1 cellular context compared by ENCODE assay signal in the genomic region with DNA sequence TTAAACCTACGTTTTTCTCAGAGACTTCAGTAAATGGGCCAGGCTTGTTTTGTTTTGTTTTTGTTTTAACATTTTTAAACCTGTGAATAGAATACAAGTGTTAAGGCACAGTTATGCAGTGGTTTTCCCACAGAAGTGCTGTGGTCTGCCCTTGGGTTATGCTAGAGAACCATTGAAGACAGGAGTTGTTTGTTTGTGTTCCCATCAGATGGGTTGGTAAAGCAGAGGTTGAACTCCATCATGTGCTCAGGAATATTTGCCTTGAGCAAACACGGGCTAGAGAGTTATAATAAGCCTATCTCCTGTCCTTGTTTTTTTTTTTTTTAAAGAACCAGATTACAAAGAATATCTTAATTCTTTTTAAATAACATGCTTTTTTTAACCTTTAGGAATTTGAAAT.
TF ChIP-seq lines count a peak whose summit lies in the region.

No MANE protein-coding gene starts in this region.

TF ChIP-seq in HepG2, 621 proteins besides CTCF, POLR2A, EP300 and RAD21 (continued from another document):
- TF ChIP-seq, protein P1, sequence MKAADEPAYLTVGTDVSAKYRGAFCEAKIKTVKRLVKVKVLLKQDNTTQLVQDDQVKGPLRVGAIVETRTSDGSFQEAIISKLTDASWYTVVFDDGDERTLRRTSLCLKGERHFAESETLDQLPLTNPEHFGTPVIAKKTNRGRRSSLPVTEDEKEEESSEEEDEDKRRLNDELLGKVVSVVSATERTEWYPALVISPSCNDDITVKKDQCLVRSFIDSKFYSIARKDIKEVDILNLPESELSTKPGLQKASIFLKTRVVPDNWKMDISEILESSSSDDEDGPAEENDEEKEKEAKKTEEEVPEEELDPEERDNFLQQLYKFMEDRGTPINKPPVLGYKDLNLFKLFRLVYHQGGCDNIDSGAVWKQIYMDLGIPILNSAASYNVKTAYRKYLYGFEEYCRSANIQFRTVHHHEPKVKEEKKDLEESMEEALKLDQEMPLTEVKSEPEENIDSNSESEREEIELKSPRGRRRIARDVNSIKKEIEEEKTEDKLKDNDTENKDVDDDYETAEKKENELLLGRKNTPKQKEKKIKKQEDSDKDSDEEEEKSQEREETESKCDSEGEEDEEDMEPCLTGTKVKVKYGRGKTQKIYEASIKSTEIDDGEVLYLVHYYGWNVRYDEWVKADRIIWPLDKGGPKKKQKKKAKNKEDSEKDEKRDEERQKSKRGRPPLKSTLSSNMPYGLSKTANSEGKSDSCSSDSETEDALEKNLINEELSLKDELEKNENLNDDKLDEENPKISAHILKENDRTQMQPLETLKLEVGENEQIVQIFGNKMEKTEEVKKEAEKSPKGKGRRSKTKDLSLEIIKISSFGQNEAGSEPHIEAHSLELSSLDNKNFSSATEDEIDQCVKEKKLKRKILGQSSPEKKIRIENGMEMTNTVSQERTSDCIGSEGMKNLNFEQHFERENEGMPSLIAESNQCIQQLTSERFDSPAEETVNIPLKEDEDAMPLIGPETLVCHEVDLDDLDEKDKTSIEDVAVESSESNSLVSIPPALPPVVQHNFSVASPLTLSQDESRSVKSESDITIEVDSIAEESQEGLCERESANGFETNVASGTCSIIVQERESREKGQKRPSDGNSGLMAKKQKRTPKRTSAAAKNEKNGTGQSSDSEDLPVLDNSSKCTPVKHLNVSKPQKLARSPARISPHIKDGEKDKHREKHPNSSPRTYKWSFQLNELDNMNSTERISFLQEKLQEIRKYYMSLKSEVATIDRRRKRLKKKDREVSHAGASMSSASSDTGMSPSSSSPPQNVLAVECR (CRISPR knock-in tag; IDR thresholded peaks at IDR 0.05; ENCODE audit: borderline replicate concordance): no peak; the same call in 1 of the 2 replicates
- no peak for TF ChIP-seq ZNF75D (CRISPR knock-in tag; IDR thresholded peaks at IDR 0.05; ENCODE audit: borderline replicate concordance)
- peak; percentile 73 for TF ChIP-seq ZNF644 (CRISPR knock-in tag; IDR thresholded peaks at IDR 0.05; ENCODE audit: low read depth)
- TF ChIP-seq, protein P2, sequence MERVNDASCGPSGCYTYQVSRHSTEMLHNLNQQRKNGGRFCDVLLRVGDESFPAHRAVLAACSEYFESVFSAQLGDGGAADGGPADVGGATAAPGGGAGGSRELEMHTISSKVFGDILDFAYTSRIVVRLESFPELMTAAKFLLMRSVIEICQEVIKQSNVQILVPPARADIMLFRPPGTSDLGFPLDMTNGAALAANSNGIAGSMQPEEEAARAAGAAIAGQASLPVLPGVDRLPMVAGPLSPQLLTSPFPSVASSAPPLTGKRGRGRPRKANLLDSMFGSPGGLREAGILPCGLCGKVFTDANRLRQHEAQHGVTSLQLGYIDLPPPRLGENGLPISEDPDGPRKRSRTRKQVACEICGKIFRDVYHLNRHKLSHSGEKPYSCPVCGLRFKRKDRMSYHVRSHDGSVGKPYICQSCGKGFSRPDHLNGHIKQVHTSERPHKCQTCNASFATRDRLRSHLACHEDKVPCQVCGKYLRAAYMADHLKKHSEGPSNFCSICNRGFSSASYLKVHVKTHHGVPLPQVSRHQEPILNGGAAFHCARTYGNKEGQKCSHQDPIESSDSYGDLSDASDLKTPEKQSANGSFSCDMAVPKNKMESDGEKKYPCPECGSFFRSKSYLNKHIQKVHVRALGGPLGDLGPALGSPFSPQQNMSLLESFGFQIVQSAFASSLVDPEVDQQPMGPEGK (CRISPR knock-in tag; IDR thresholded peaks at IDR 0.05): peak; percentile 44; the same call in 1 of the 2 replicates
- peak; percentile 45; the same call in 1 of the 2 replicates for TF ChIP-seq TCF7 (IDR thresholded peaks at IDR 0.05; ENCODE audit: low read depth)
- 0 out of 2 replicates have a peak, but pooled peaks have one; percentile 24 for TF ChIP-seq NR2F6 (IDR thresholded peaks at IDR 0.05)
- TF ChIP-seq NR2F6 (CRISPR knock-in tag; IDR thresholded peaks at IDR 0.05): no peak; the same call in 1 of the 2 replicates
- TF ChIP-seq, protein P3, sequence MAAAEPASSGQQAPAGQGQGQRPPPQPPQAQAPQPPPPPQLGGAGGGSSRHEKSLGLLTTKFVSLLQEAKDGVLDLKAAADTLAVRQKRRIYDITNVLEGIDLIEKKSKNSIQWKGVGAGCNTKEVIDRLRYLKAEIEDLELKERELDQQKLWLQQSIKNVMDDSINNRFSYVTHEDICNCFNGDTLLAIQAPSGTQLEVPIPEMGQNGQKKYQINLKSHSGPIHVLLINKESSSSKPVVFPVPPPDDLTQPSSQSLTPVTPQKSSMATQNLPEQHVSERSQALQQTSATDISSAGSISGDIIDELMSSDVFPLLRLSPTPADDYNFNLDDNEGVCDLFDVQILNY (CRISPR knock-in tag; conservative IDR thresholded peaks at IDR 0.05): no peak
- peak; percentile 82; the same call in 1 of the 2 replicates for TF ChIP-seq ZNF629 (CRISPR knock-in tag; conservative IDR thresholded peaks at IDR 0.05)
- TF ChIP-seq BHLHE40 (IDR thresholded peaks at IDR 0.05; ENCODE audit: low read length): peak; percentile 45; the same call in 1 of the 2 replicates
- TF ChIP-seq THAP11 (CRISPR knock-in tag; IDR thresholded peaks at IDR 0.05): peak; percentile 34; the same call in 1 of the 2 replicates
- TF ChIP-seq SSRP1 (CRISPR knock-in tag; IDR thresholded peaks at IDR 0.05): peak; percentile 87
- TF ChIP-seq ZNF619 (CRISPR knock-in tag; IDR thresholded peaks at IDR 0.05): no peak
- TF ChIP-seq, protein P4, sequence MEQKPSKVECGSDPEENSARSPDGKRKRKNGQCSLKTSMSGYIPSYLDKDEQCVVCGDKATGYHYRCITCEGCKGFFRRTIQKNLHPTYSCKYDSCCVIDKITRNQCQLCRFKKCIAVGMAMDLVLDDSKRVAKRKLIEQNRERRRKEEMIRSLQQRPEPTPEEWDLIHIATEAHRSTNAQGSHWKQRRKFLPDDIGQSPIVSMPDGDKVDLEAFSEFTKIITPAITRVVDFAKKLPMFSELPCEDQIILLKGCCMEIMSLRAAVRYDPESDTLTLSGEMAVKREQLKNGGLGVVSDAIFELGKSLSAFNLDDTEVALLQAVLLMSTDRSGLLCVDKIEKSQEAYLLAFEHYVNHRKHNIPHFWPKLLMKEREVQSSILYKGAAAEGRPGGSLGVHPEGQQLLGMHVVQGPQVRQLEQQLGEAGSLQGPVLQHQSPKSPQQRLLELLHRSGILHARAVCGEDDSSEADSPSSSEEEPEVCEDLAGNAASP (CRISPR knock-in tag; IDR thresholded peaks at IDR 0.05; ENCODE audit: borderline replicate concordance): peak; percentile 57; the same call in 1 of the 2 replicates
- TF ChIP-seq RARA (CRISPR knock-in tag; IDR thresholded peaks at IDR 0.05): peak; percentile 89
- peak; percentile 62 for TF ChIP-seq PPARG (CRISPR knock-in tag; conservative IDR thresholded peaks at IDR 0.05)
- peak; percentile 38; the same call in 1 of the 2 replicates for TF ChIP-seq HNF4G (IDR thresholded peaks at IDR 0.05; ENCODE audit: borderline replicate concordance, low read depth, low read length)
- TF ChIP-seq HNF4G (CRISPR knock-in tag; IDR thresholded peaks at IDR 0.05; ENCODE audit: borderline replicate concordance, low read depth): no peak
- peak; percentile 60; the same call in 1 of the 2 replicates for TF ChIP-seq ELF3 (CRISPR knock-in tag; IDR thresholded peaks at IDR 0.05)
- TF ChIP-seq HNRNPLL (IDR thresholded peaks at IDR 0.05; ENCODE audit: low read depth, low read length, poor library complexity, severe bottlenecking): no peak
- no peak for TF ChIP-seq ATF1 (CRISPR knock-in tag; IDR thresholded peaks at IDR 0.05)
- no peak for TF ChIP-seq KDM3A (CRISPR knock-in tag; IDR thresholded peaks at IDR 0.05; ENCODE audit: low read depth)
- TF ChIP-seq, protein P5, sequence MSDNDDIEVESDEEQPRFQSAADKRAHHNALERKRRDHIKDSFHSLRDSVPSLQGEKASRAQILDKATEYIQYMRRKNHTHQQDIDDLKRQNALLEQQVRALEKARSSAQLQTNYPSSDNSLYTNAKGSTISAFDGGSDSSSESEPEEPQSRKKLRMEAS (IDR thresholded peaks at IDR 0.05): peak; percentile 67
- TF ChIP-seq MIXL1 (CRISPR knock-in tag; IDR thresholded peaks at IDR 0.05): peak; percentile 44; the same call in 1 of the 2 replicates
- TF ChIP-seq ZNF326 (CRISPR knock-in tag; IDR thresholded peaks at IDR 0.05; ENCODE audit: borderline replicate concordance): no peak
- TF ChIP-seq ZNF614 (CRISPR knock-in tag; IDR thresholded peaks at IDR 0.05; ENCODE audit: borderline replicate concordance): peak; percentile 77; the same call in 1 of the 2 replicates
- no peak for TF ChIP-seq FIP1L1 (IDR thresholded peaks at IDR 0.05; ENCODE audit: borderline replicate concordance, insufficient read depth, low read depth, low read length)
- TF ChIP-seq ZNF331 (CRISPR knock-in tag; IDR thresholded peaks at IDR 0.05): peak; percentile 70; the same call in 1 of the 2 replicates
- TF ChIP-seq MXI1 (IDR thresholded peaks at IDR 0.05; ENCODE audit: borderline replicate concordance, low read depth, low read length): 0 out of 3 replicates have a peak, but pooled peaks have one; percentile 17
- peak; percentile 63; the same call in 1 of the 2 replicates for TF ChIP-seq TGIF2 (CRISPR knock-in tag; IDR thresholded peaks at IDR 0.05)
- TF ChIP-seq POGZ (CRISPR knock-in tag; IDR thresholded peaks at IDR 0.05): 0 out of 2 replicates have a peak, but pooled peaks have one; percentile 48
- peak; percentile 82 for TF ChIP-seq GATAD2A (CRISPR knock-in tag; IDR thresholded peaks at IDR 0.05)
- TF ChIP-seq PRPF4 (IDR thresholded peaks at IDR 0.05; ENCODE audit: low read depth, low read length, poor library complexity, severe bottlenecking): no peak
- 0 out of 2 replicates have a peak, but pooled peaks have one; percentile 48 for TF ChIP-seq NFKBIZ (CRISPR knock-in tag; IDR thresholded peaks at IDR 0.05)
- TF ChIP-seq SIN3A (IDR thresholded peaks at IDR 0.05; ENCODE audit: borderline replicate concordance, low read depth, low read length): peak; percentile 32; the same call in 1 of the 2 replicates
- TF ChIP-seq HHEX (CRISPR knock-in tag; IDR thresholded peaks at IDR 0.05): peak; percentile 47; the same call in 1 of the 2 replicates
- TF ChIP-seq ZBTB7B (CRISPR knock-in tag; IDR thresholded peaks at IDR 0.05): 0 out of 2 replicates have a peak, but pooled peaks have one; percentile 33
- peak; percentile 81 for TF ChIP-seq NCOA2 (CRISPR knock-in tag; IDR thresholded peaks at IDR 0.05)
- no peak for TF ChIP-seq JUN (CRISPR knock-in tag; IDR thresholded peaks at IDR 0.05)
TF ChIP-seq in HepG2: peak in this region for 74.
